Comparison of ENCODE assay signal across 19 cellular contexts in the genomic region with DNA sequence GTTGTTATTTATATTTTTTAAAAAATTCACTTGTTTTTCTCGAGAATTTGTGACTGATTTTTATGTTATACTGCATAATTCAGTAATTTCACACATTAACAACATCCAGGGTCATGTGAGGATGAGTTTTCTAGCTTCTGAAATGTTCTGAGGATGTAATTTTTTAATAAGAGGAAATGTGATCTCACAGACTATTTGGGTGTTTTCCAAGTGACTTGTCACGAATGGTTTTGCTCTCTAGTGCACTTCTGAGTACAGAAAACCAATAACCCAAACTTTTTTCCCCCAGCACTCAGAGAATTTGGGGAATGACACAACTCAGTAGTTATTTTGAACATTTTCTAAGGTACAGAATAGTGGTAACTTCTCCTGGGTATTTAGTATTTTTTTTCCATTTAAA.
DNase-seq lines count a peak whose midpoint lies in the region; TF ChIP-seq lines count a peak whose summit lies in the region.
"Had no signal": no experiment of that assay in that cellular context is flagged by ENCODE, and none has a peak within 500 bp of the region (broad histone marks: within the 10 kb centered on the region; RNA-seq: fewer than 3 reads in every experiment).

No MANE protein-coding gene starts in this region.

- H3K27me3 ChIP-seq in A673 (replicated peaks; ENCODE audit: insufficient read depth, low read depth, low read length, poor library complexity) (no peaks in the 10 kb centered on the region), brain microvascular endothelial cell (replicated peaks) (no peaks in the 10 kb centered on the region), tibial artery (no peaks in the 10 kb centered on the region)

- peaks cover 7% of the 10 kb centered on the region for H3K9me3 Mint-ChIP-seq in activated T-cell treated with anti-CD3 and anti-CD28 coated beads, Interleukin-2, amount 50 U/mL, for 24 hours

- no peaks in the 10 kb centered on the region for H3K27me3 Mint-ChIP-seq in activated T-cell treated with anti-CD3 and anti-CD28 coated beads, Interleukin-2, amount 50 U/mL, for 24 hours

- H3K36me3 ChIP-seq in A673 (ENCODE audit: insufficient read depth, low read length, poor library complexity, severe bottlenecking) (no peaks in the 10 kb centered on the region), brain microvascular endothelial cell (replicated peaks) (no peaks in the 10 kb centered on the region), tibial artery (no peaks in the 10 kb centered on the region)

- DNase-seq in A673 (ENCODE audit: low spot score) (peak; percentile 71), LHCN-M2 (ENCODE audit: low read depth) (peak; percentile 78), brain microvascular endothelial cell (peak; percentile 3), lung microvascular endothelial cell (ENCODE audit: low read depth in 2 of 2) (peak; percentile 8 to 40), tibial artery (no peak)
- no peak for DNase-seq in stimulated activated CD4-positive, alpha-beta T cell treated with anti-CD3 and anti-CD28 coated beads, Interleukin-4, amount 100 ng/mL, for 1 hour
- DNase-seq in stimulated activated CD4-positive, alpha-beta T cell treated with anti-CD3 and anti-CD28 coated beads, Interleukin-12 subunit alpha, Interleukin-12 subunit beta, amount 100 ng/mL, for 4 hours = no peak
- no peak for DNase-seq in activated T-cell treated with anti-CD3 and anti-CD28 coated beads, Interleukin-2, amount 50 U/mL, for 24 hours
- DNase-seq: AML-193, DMS153, GOT3, MM.1S, NCI-H1092 treated with DMSO at 0.1 percent for 48 hours, NCI-H1694, NCI-H446 treated with DMSO at 0.1 percent for 48 hours, NCI-H748 treated with DMSO at 0.1 percent for 48 hours had no signal

- POLR2A ChIA-PET in A673 (lab: Charles Lee; ENCODE audit: low non-redundant PET) = no interaction called here

- no peak overlapping the region for H3K4me3 Mint-ChIP-seq in activated T-cell treated with anti-CD3 and anti-CD28 coated beads, Interleukin-2, amount 50 U/mL, for 24 hours
- H3K4me3 Mint-ChIP-seq: CD14-positive monocyte had no signal

- H3K27ac Mint-ChIP-seq in activated T-cell treated with anti-CD3 and anti-CD28 coated beads, Interleukin-2, amount 50 U/mL, for 24 hours = no peak overlapping the region
- H3K27ac Mint-ChIP-seq: CD14-positive monocyte had no signal

- BruUV-seq in A673 (replicated peaks; lab: Mats Ljungman, UMichigan) = no TSS peak

- CTCF ChIA-PET in A673 (lab: Charles Lee) = no interaction called here

- peaks cover 11% of the 10 kb centered on the region for H3K4me1 ChIP-seq in A673 (ENCODE audit: insufficient read depth, low read length, poor library complexity, severe bottlenecking)
- H3K4me1 ChIP-seq in tibial artery = no peaks in the 10 kb centered on the region
- H3K4me1 ChIP-seq: A549 had no signal

- no peaks in the 10 kb centered on the region for H3K36me3 Mint-ChIP-seq in activated T-cell treated with anti-CD3 and anti-CD28 coated beads, Interleukin-2, amount 50 U/mL, for 24 hours (ENCODE audit: low read depth)
- H3K36me3 Mint-ChIP-seq: CD14-positive monocyte had no signal

- in situ Hi-C loops in brain microvascular endothelial cell (cut with HindIII; ENCODE audit: low pct_ligation_motif_present, low sequenced_read_pairs) = no loop called here

- H3K9me3 ChIP-seq in A673 (ENCODE audit: low read depth, low read length, poor library complexity, severe bottlenecking) (no peaks in the 10 kb centered on the region), tibial artery (no peaks in the 10 kb centered on the region)
- H3K9me3 ChIP-seq: A549 had no signal

- no peaks in the 10 kb centered on the region for H3K4me1 Mint-ChIP-seq in activated T-cell treated with anti-CD3 and anti-CD28 coated beads, Interleukin-2, amount 50 U/mL, for 24 hours (ENCODE audit: low read depth)
- H3K4me1 Mint-ChIP-seq: CD14-positive monocyte had no signal

- intact Hi-C loops in A673 (cut with micrococcal nuclease; ENCODE audit: unreplicated experiment) = no loop called here
- intact Hi-C loops in tibial artery (cut with DNase I; ENCODE audit: low total_unique reads) = no loop called here

- H3K27ac ChIP-seq in A673 (ENCODE audit: low read depth, low read length, poor library complexity, severe bottlenecking) = no peak overlapping the region
- H3K27ac ChIP-seq in brain microvascular endothelial cell = no peak overlapping the region
- H3K27ac ChIP-seq in tibial artery = no peak overlapping the region
- H3K27ac ChIP-seq: A549, RWPE1 had no signal

- TF ChIP-seq CTCF in A673 (conservative IDR thresholded peaks at IDR 0.05; ENCODE audit: low read depth, low read length) = no peak
- TF ChIP-seq CTCF in brain microvascular endothelial cell (IDR thresholded peaks at IDR 0.05; ENCODE audit: low read depth, low read length, missing control alignments) = no peak
- TF ChIP-seq CTCF in tibial artery (IDR thresholded peaks at IDR 0.05) = no peak

- H3K4me3 ChIP-seq in A673 (ENCODE audit: low read depth, low read length, poor library complexity, severe bottlenecking) (no peak overlapping the region), brain microvascular endothelial cell (ENCODE audit: low read depth, low read length) (no peak overlapping the region), tibial artery (no peak overlapping the region)
- H3K4me3 ChIP-seq: A549 had no signal

Comparison
In these comparisons a context has a peak if more than half of its experiments do, and no peak if none do; other contexts are left out.
1. DNase-seq: peak in A673 (single experiment), LHCN-M2 (single experiment), brain microvascular endothelial cell (single experiment) and lung microvascular endothelial cell (2 of 2); none in stimulated activated CD4-positive, alpha-beta T cell treated with anti-CD3 and anti-CD28 coated beads, Interleukin-4, amount 100 ng/mL, for 1 hour (single experiment), stimulated activated CD4-positive, alpha-beta T cell treated with anti-CD3 and anti-CD28 coated beads, Interleukin-12 subunit alpha, Interleukin-12 subunit beta, amount 100 ng/mL, for 4 hours (single experiment), activated T-cell treated with anti-CD3 and anti-CD28 coated beads, Interleukin-2, amount 50 U/mL, for 24 hours (single experiment) and tibial artery (0 of 2).